Comparison of ENCODE assay signal across 20 cellular contexts in genomic region chr20:41894255-41894963, GRCh38.
A peak's percentile ranks its signal among the peaks of the same experiment; 100 is the strongest.
DNase-seq lines count a peak whose midpoint lies in the region; ATAC-seq, FAIRE-seq and TF ChIP-seq lines count a peak whose summit lies in the region.
"Had no signal": no experiment of that assay in that cellular context is flagged by ENCODE, and none has a peak within 500 bp of the region (broad histone marks: within the 10 kb centered on the region; RNA-seq: fewer than 3 reads in every experiment).

No MANE protein-coding gene starts in this region.

- TF ChIP-seq EP300 in esophagus muscularis mucosa (IDR thresholded peaks at IDR 0.05), result no peak

- H3K4me1 Mint-ChIP-seq in neural progenitor cell, result peaks cover 19% of the 10 kb centered on the region
- H3K4me1 Mint-ChIP-seq: CD14-positive monocyte; CD4-positive, alpha-beta memory T cell had no signal

- H3K27me3 ChIP-seq in heart right ventricle (peaks cover 0 to 28% (median 9%) of the 10 kb centered on the region in 7 donors), esophagus muscularis mucosa (peaks cover 0 to 8% (median 0%) of the 10 kb centered on the region in 4 donors), neural progenitor cell (no peaks in the 10 kb centered on the region)
- H3K27me3 ChIP-seq: BLaER1 had no signal

- no peak overlapping the region for H3K9ac ChIP-seq in neural progenitor cell
- H3K9ac ChIP-seq: BLaER1, GM23248 had no signal

- no peak overlapping the region for H3K27ac Mint-ChIP-seq in neural progenitor cell
- H3K27ac Mint-ChIP-seq: CD14-positive monocyte; CD4-positive, alpha-beta memory T cell had no signal

- H3K9me3 ChIP-seq in heart right ventricle, result no peaks in the 10 kb centered on the region
- no peaks in the 10 kb centered on the region for H3K9me3 ChIP-seq in esophagus muscularis mucosa
- no peaks in the 10 kb centered on the region for H3K9me3 ChIP-seq in neural progenitor cell (ENCODE audit: low read depth)
- H3K9me3 ChIP-seq: A549, BLaER1 had no signal

- peak overlapping the region; percentile 16 for H3K4me3 Mint-ChIP-seq in neural progenitor cell
- H3K4me3 Mint-ChIP-seq: CD14-positive monocyte; CD4-positive, alpha-beta memory T cell had no signal

- no peaks in the 10 kb centered on the region for H3K36me3 Mint-ChIP-seq in neural progenitor cell
- H3K36me3 Mint-ChIP-seq: CD14-positive monocyte; CD4-positive, alpha-beta memory T cell had no signal

- H3K4me3 ChIP-seq in heart right ventricle, result no peak overlapping the region
- no peak overlapping the region for H3K4me3 ChIP-seq in esophagus muscularis mucosa
- no peak overlapping the region for H3K4me3 ChIP-seq in neural progenitor cell
- H3K4me3 ChIP-seq: A549, BLaER1, GM23248 had no signal

- TF ChIP-seq CTCF in heart right ventricle (IDR thresholded peaks at IDR 0.05) (no peak), esophagus muscularis mucosa (IDR thresholded peaks at IDR 0.05) (no peak), neural progenitor cell (IDR thresholded peaks at IDR 0.05) (no peak), D721Med (IDR thresholded peaks at IDR 0.05; ENCODE audit: insufficient read depth, missing control alignments) (no peak)

- H3K4me2 ChIP-seq in neural progenitor cell, result no peak overlapping the region
- H3K4me2 ChIP-seq: A549, BLaER1 had no signal

- H2AFZ ChIP-seq in neural progenitor cell (replicated peaks), result no peak overlapping the region
- H2AFZ ChIP-seq: GM23248 had no signal

- WGBS in heart right ventricle, 2 donors, result 84 to 86% methylated on average over 10 of the region's 10 CpGs
- WGBS in esophagus muscularis mucosa, result 88% methylated on average over 10 of the region's 10 CpGs

- peaks cover 2% of the 10 kb centered on the region for H3K9me3 Mint-ChIP-seq in neural progenitor cell

- intact Hi-C loops in Right ventricle myocardium inferior (cut with DNase I) (no loop called here), heart right ventricle (cut with DNase I) (loop anchor here in 1 of 10 donors (5.0 kb wide), 1 partner anchor 1293 kb away; the partner anchor contains the start of gene PTPRT), esophagus muscularis mucosa (cut with DNase I) (no loop called here)

- H3K79me2 ChIP-seq in neural progenitor cell (ENCODE audit: low read depth), result no peaks in the 10 kb centered on the region

- peak; percentile 96 for FAIRE-seq in urothelium cell line (lab: Jason Lieb, UNC)
- FAIRE-seq in D721Med (lab: Jason Lieb, UNC), result no peak
- FAIRE-seq: A549, GM12891, GM18507 had no signal

- no peaks in the 10 kb centered on the region for H3K36me3 ChIP-seq in heart right ventricle
- H3K36me3 ChIP-seq in esophagus muscularis mucosa, result no peaks in the 10 kb centered on the region
- no peaks in the 10 kb centered on the region for H3K36me3 ChIP-seq in neural progenitor cell
- H3K36me3 ChIP-seq: BLaER1 had no signal

- no peak for TF ChIP-seq POLR2A in esophagus muscularis mucosa (IDR thresholded peaks at IDR 0.05; ENCODE audit: low read depth)

- no peaks in the 10 kb centered on the region for H3K4me1 ChIP-seq in heart right ventricle
- no peaks in the 10 kb centered on the region for H3K4me1 ChIP-seq in esophagus muscularis mucosa
- peaks cover 19% of the 10 kb centered on the region for H3K4me1 ChIP-seq in neural progenitor cell
- H3K4me1 ChIP-seq: A549, BLaER1 had no signal

- DNase-seq in Right ventricle myocardium inferior (ENCODE audit: missing footprints), result peak; percentile 63
- no peak for DNase-seq in heart right ventricle
- DNase-seq in esophagus muscularis mucosa (ENCODE audit: extremely low spot score), result peak; percentile 75
- DNase-seq in neural progenitor cell (ENCODE audit: low spot score), result no peak
- no peak for DNase-seq in urothelium cell line (ENCODE audit: low spot score)
- no peak for DNase-seq in D721Med (ENCODE audit: insufficient read length, low spot score)
- no peak for DNase-seq in DMS153 treated with DMSO at 0.1 percent for 48 hours (lab: John Stamatoyannopoulos, UW; ENCODE audit: unreplicated experiment)
- DNase-seq in NCI-H446 (lab: John Stamatoyannopoulos, UW), result no peak
- DNase-seq: CD4-positive, alpha-beta memory T cell; DMS53; DND-41; EL; GM23248; HCEC 1CT had no signal

- ATAC-seq in Right ventricle myocardium inferior (no peak), heart right ventricle (no peak)
- ATAC-seq: A549 had no signal

- peaks cover 24% of the 10 kb centered on the region for H3K27me3 Mint-ChIP-seq in neural progenitor cell (ENCODE audit: insufficient read depth, low read depth)

- H4K20me1 ChIP-seq in neural progenitor cell (ENCODE audit: low read depth), result no peaks in the 10 kb centered on the region
- H4K20me1 ChIP-seq: BLaER1 had no signal

- no peak overlapping the region for H3K27ac ChIP-seq in heart right ventricle
- no peak overlapping the region for H3K27ac ChIP-seq in esophagus muscularis mucosa (replicated peaks in 1 of 4)
- no peak overlapping the region for H3K27ac ChIP-seq in neural progenitor cell
- H3K27ac ChIP-seq: 22Rv1, A549, BLaER1, GM23248 had no signal

- H3F3A ChIP-seq in neural progenitor cell (ENCODE audit: low read depth), result peaks cover 9% of the 10 kb centered on the region

Comparison
In these comparisons a context has a peak if more than half of its experiments do, and no peak if none do; other contexts are left out.
1. DNase-seq: peak in Right ventricle myocardium inferior (single experiment) and esophagus muscularis mucosa (single experiment); none in heart right ventricle (0 of 2), neural progenitor cell (single experiment), urothelium cell line (single experiment), D721Med (single experiment), DMS153 treated with DMSO at 0.1 percent for 48 hours (single experiment) and NCI-H446 (0 of 2).